Comparison of ENCODE assay signal across 9 cellular contexts in genomic region chr2:240640939-240641338, GRCh38. TPM values are rescaled to one million over a fixed set of nuclear protein-coding genes. Genes with fewer than 3 reads are reported as not detected.
DNase-seq lines count a peak whose midpoint lies in the region; ATAC-seq and TF ChIP-seq lines count a peak whose summit lies in the region.
"Had no signal": no experiment of that assay in that cellular context is flagged by ENCODE, and none has a peak within 500 bp of the region (broad histone marks: within the 10 kb centered on the region; RNA-seq: fewer than 3 reads in every experiment).

No MANE protein-coding gene starts in this region.

- H3K79me2 ChIP-seq in OCI-LY7 (ENCODE audit: insufficient read depth, low read depth, low read length): no peaks in the 10 kb centered on the region

- no peaks in the 10 kb centered on the region for H4K20me1 ChIP-seq in OCI-LY7 (ENCODE audit: insufficient read depth, low read length)

- H3K4me2 ChIP-seq in OCI-LY7 (ENCODE audit: low read length): no peak overlapping the region

- CTCF ChIA-PET in OCI-LY7 (lab: Charles Lee; ENCODE audit: unreplicated experiment): no interaction called here

- in situ Hi-C loops in HAP-1 (cut with MboI; ENCODE audit: low sequenced_read_pairs): no loop called here

- no TSS peak for BruUV-seq in OCI-LY7 (replicated peaks; lab: Mats Ljungman, UMichigan)

- H3K4me1 ChIP-seq in HAP-1: no peaks in the 10 kb centered on the region
- no peaks in the 10 kb centered on the region for H3K4me1 ChIP-seq in left lung
- H3K4me1 ChIP-seq in OCI-LY7 (ENCODE audit: insufficient read depth, low read length, poor library complexity, severe bottlenecking): no peaks in the 10 kb centered on the region

- H3K4me3 ChIP-seq in HAP-1 (no peak overlapping the region), left lung (no peak overlapping the region), OCI-LY7 (ENCODE audit: low read depth, low read length, poor library complexity, severe bottlenecking) (no peak overlapping the region)

- H3K27ac ChIP-seq in left lung: no peak overlapping the region
- no peak overlapping the region for H3K27ac ChIP-seq in OCI-LY7 (ENCODE audit: low read depth, low read length, poor library complexity, severe bottlenecking)

- POLR2A ChIA-PET in OCI-LY7 (lab: Charles Lee): interaction anchor here (0.6 kb wide), 1 partner anchor 12 kb away, joined by 3 read pairs; no protein-coding TSS in a partner anchor

- no peaks in the 10 kb centered on the region for H3K9me3 ChIP-seq in HAP-1
- H3K9me3 ChIP-seq in left lung: no peaks in the 10 kb centered on the region
- no peaks in the 10 kb centered on the region for H3K9me3 ChIP-seq in OCI-LY7 (ENCODE audit: low read length)

- peak; percentile 30 for DNase-seq in CD1c-positive myeloid dendritic cell (ENCODE audit: extremely low spot score)
- peak; percentile 18 to 72 for DNase-seq in HAP-1 (ENCODE audit: low spot score in 2 of 2)
- DNase-seq in activated CD8-positive, alpha-beta memory T cell treated with anti-CD3 and anti-CD28 coated beads, Interleukin-2, amount 50 U/mL, for 4 hours: peak; percentile 27
- peak; percentile 35 to 71 for DNase-seq in left lung
- DNase-seq in OCI-LY7 (ENCODE audit: low spot score): no peak
- DNase-seq in pons (ENCODE audit: low spot score): no peak
- no peak for DNase-seq in COR-L47 (lab: John Stamatoyannopoulos, UW)
- DNase-seq: stimulated activated naive B cell treated with anti-CD40 and anti-IgM and Interleukin-4, amounts not matched to agents 10 μg/mL and 1 μg/mL and 100 μg/mL, for 72 hours had no signal

- peak in 1 of 2 donors; percentile 18 for TF ChIP-seq CTCF in left lung (IDR thresholded peaks at IDR 0.05)
- no peak for TF ChIP-seq CTCF in OCI-LY7 (conservative IDR thresholded peaks at IDR 0.05; ENCODE audit: low read length)

- H2AFZ ChIP-seq in OCI-LY7 (ENCODE audit: low read length): no peak overlapping the region

- H3K9me2 ChIP-seq in OCI-LY7 (ENCODE audit: insufficient read depth, low read length): no peaks in the 10 kb centered on the region

- intact Hi-C loops in left lung (cut with DNase I): no loop called here
- intact Hi-C loops in OCI-LY7 (cut with micrococcal nuclease; ENCODE audit: unreplicated experiment): no loop called here

- peaks cover 2% of the 10 kb centered on the region for H3K27me3 ChIP-seq in HAP-1 (ENCODE audit: low read depth)
- peaks cover 0 to 35% of the 10 kb centered on the region in 2 donors for H3K27me3 ChIP-seq in left lung

- H3K36me3 ChIP-seq in HAP-1 (replicated peaks) (no peaks in the 10 kb centered on the region), left lung (no peaks in the 10 kb centered on the region), OCI-LY7 (ENCODE audit: insufficient read depth, low read length) (no peaks in the 10 kb centered on the region)

- ATAC-seq in left lung: peak; percentile 69
- ATAC-seq in GM18861 (IDR thresholded peaks at IDR 0.05; ENCODE audit: unreplicated experiment): no peak

RNA-seq across cellular contexts. Expression of gene GPR35, which starts 15.7 kb away (rescaled TPM):
- total RNA-seq in left lung (1 to 10 TPM; 1.1 to 6.0 TPM), OCI-LY7 (2022) (1.4 and 2.4 TPM in 2 replicates)
- 0.88 and 2.1 TPM in 2 replicates for total RNA-seq in OCI-LY7 (2014; rRNA removed; shearing (Covaris generic))

RNA-seq across cellular contexts. Expression of gene AQP12B, which starts 41.7 kb away (rescaled TPM):
- total RNA-seq in left lung: not detected
- not detected in 2 replicates for total RNA-seq in OCI-LY7 (2014; rRNA removed; shearing (Covaris generic))
- not detected in 2 replicates for total RNA-seq in OCI-LY7 (2022)

RNA-seq across cellular contexts. Expression of gene AQP12A, which starts 50.7 kb away (rescaled TPM):
- total RNA-seq in left lung: not detected
- total RNA-seq in OCI-LY7 (2014; rRNA removed; shearing (Covaris generic)): not detected in 2 replicates
- not detected in 2 replicates for total RNA-seq in OCI-LY7 (2022)

RNA-seq across cellular contexts. Expression of gene CAPN10, which starts 54.4 kb away (rescaled TPM):
- 10 to 100 TPM; 31.2 to 31.9 TPM for total RNA-seq in left lung
- 54.1 and 78.1 TPM in 2 replicates for total RNA-seq in OCI-LY7 (2014; rRNA removed; shearing (Covaris generic))
- 67.3 and 70.6 TPM in 2 replicates for total RNA-seq in OCI-LY7 (2022)

Comparison
In these comparisons a context has a peak if more than half of its experiments do, and no peak if none do; other contexts are left out.
1. DNase-seq: peak in CD1c-positive myeloid dendritic cell (single experiment), HAP-1 (2 of 2), activated CD8-positive, alpha-beta memory T cell treated with anti-CD3 and anti-CD28 coated beads, Interleukin-2, amount 50 U/mL, for 4 hours (single experiment) and left lung (2 of 2); none in OCI-LY7 (single experiment), pons (single experiment) and COR-L47 (single experiment).